In the genomic region with DNA sequence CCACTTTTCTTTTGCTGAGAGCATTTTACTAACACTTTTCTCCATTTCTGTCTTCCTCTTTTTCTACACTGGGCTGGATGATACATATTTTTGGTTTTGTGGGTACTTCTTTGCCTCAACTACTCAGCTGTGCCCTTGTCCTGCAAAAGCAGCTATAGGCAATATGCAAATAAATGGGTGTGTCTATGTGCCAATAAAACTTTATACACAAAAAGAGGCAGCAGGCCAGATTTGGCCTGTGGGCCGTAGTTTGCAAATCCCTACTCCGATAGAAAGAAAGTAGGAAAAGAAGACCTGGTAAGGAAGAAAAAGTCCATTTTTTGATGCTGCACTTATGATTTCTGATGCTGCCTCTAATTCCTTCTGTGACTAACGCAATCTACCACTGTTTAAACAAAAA, we compare ENCODE assay signal across 23 cellular contexts. TPM values are rescaled to one million over a fixed set of nuclear protein-coding genes. Genes with fewer than 3 reads are reported as not detected.
DNase-seq lines count a peak whose midpoint lies in the region; ATAC-seq and TF ChIP-seq lines count a peak whose summit lies in the region.
"Had no signal": no experiment of that assay in that cellular context is flagged by ENCODE, and none has a peak within 500 bp of the region (broad histone marks: within the 10 kb centered on the region; RNA-seq: fewer than 3 reads in every experiment).

No MANE protein-coding gene starts in this region.

- no peak for ATAC-seq in left ventricle myocardium superior
- ATAC-seq in stimulated activated effector memory CD8-positive, alpha-beta T cell treated with anti-CD3 and anti-CD28 coated beads, Interleukin-12 subunit alpha, Interleukin-12 subunit beta, amount 100 ng/mL, for 72 hours, result no peak
- ATAC-seq: stimulated activated naive CD8-positive, alpha-beta T cell treated with anti-CD3 and anti-CD28 coated beads, Interleukin-15, amount 100 ng/mL, for 72 hours had no signal

- H3K9me3 ChIP-seq in right atrium auricular region, result no peaks in the 10 kb centered on the region
- H3K9me3 ChIP-seq: gastroesophageal sphincter had no signal

- peaks cover 2% of the 10 kb centered on the region for H3K9me3 Mint-ChIP-seq in nephron
- no peaks in the 10 kb centered on the region for H3K9me3 Mint-ChIP-seq in stimulated activated effector memory CD8-positive, alpha-beta T cell treated with anti-CD3 and anti-CD28 coated beads, Interleukin-12 subunit alpha, Interleukin-12 subunit beta, amount 100 ng/mL, for 72 hours
- no peaks in the 10 kb centered on the region for H3K9me3 Mint-ChIP-seq in progenitor cell of endocrine pancreas (ENCODE audit: low read depth)
- H3K9me3 Mint-ChIP-seq: activated CD4-positive, alpha-beta memory T cell treated with anti-CD3 and anti-CD28 coated beads for 36 hours; HFFc6; stimulated activated naive CD8-positive, alpha-beta T cell treated with anti-CD3 and anti-CD28 coated beads, Interleukin-15, amount 100 ng/mL, for 72 hours had no signal

- H3K4me3 ChIP-seq in right atrium auricular region, result no peak overlapping the region
- H3K4me3 ChIP-seq in dorsolateral prefrontal cortex, result no peak overlapping the region
- H3K4me3 ChIP-seq: gastroesophageal sphincter, smooth muscle cell had no signal

- H3K4me1 Mint-ChIP-seq in nephron (peaks cover 57% of the 10 kb centered on the region), progenitor cell of endocrine pancreas (ENCODE audit: low read depth) (peaks cover 11% of the 10 kb centered on the region)
- H3K4me1 Mint-ChIP-seq in stimulated activated effector memory CD8-positive, alpha-beta T cell treated with anti-CD3 and anti-CD28 coated beads, Interleukin-12 subunit alpha, Interleukin-12 subunit beta, amount 100 ng/mL, for 72 hours, result peaks cover 11% of the 10 kb centered on the region

- H3K27ac Mint-ChIP-seq in nephron (peak overlapping the region; percentile 9 to 60 (median 36)), progenitor cell of endocrine pancreas (no peak overlapping the region)
- H3K27ac Mint-ChIP-seq in stimulated activated effector memory CD8-positive, alpha-beta T cell treated with anti-CD3 and anti-CD28 coated beads, Interleukin-12 subunit alpha, Interleukin-12 subunit beta, amount 100 ng/mL, for 72 hours, result no peak overlapping the region
- H3K27ac Mint-ChIP-seq: activated CD4-positive, alpha-beta memory T cell treated with anti-CD3 and anti-CD28 coated beads for 36 hours; HFFc6 had no signal

- peak overlapping the region; percentile 50 to 55 for H3K27ac ChIP-seq in right atrium auricular region
- H3K27ac ChIP-seq in dorsolateral prefrontal cortex, result peak overlapping the region in 56 of 59 donors; percentile 5 to 100 (median 97)

- DNase-seq in right atrium auricular region (ENCODE audit: low spot score) (no peak), left ventricle myocardium superior (no peak), dorsolateral prefrontal cortex (no peak), NCI-H524 treated with DMSO at 0.1 percent for 48 hours (lab: John Stamatoyannopoulos, UW) (no peak), progenitor cell of endocrine pancreas (ENCODE audit: low spot score, unreplicated experiment) (no peak), head of caudate nucleus (no peak)
- no peak for DNase-seq in stimulated activated effector memory CD8-positive, alpha-beta T cell treated with anti-CD3 and anti-CD28 coated beads, Interleukin-12 subunit alpha, Interleukin-12 subunit beta, amount 100 ng/mL, for 72 hours (ENCODE audit: low spot score in 2 of 2)
- DNase-seq: activated CD4-positive, alpha-beta memory T cell treated with anti-CD3 and anti-CD28 coated beads for 36 hours; activated CD4-positive, CD25-positive, alpha-beta regulatory T cell; activated naive CD4-positive, alpha-beta T cell treated with Interleukin-2 at 50 U/mL for 16 hours; activated T-cell treated with anti-CD3 and anti-CD28 coated beads for 4 hours; central memory CD4-positive, alpha-beta T cell; effector CD4-positive, alpha-beta T cell; GDM1; NCI-H1048; NCI-H1930; stimulated activated CD4-positive, alpha-beta T cell treated with anti-CD3 and anti-CD28 coated beads, Interleukin-4, amount 100 ng/mL, for 24 hours; stimulated activated naive CD8-positive, alpha-beta T cell treated with anti-CD3 and anti-CD28 coated beads, Interleukin-15, amount 100 ng/mL, for 72 hours; T1000 had no signal

- H3K36me3 Mint-ChIP-seq in nephron (ENCODE audit: low read depth), result peaks cover 4% of the 10 kb centered on the region
- no peaks in the 10 kb centered on the region for H3K36me3 Mint-ChIP-seq in stimulated activated effector memory CD8-positive, alpha-beta T cell treated with anti-CD3 and anti-CD28 coated beads, Interleukin-12 subunit alpha, Interleukin-12 subunit beta, amount 100 ng/mL, for 72 hours
- peaks cover 2% of the 10 kb centered on the region for H3K36me3 Mint-ChIP-seq in progenitor cell of endocrine pancreas (ENCODE audit: insufficient read depth)
- H3K36me3 Mint-ChIP-seq: activated CD4-positive, alpha-beta memory T cell treated with anti-CD3 and anti-CD28 coated beads for 36 hours had no signal

- no peaks in the 10 kb centered on the region for H3K36me3 ChIP-seq in right atrium auricular region
- H3K36me3 ChIP-seq: gastroesophageal sphincter had no signal

- H3K27me3 Mint-ChIP-seq in nephron (ENCODE audit: low read depth), result peaks cover 2% of the 10 kb centered on the region
- peaks cover 35% of the 10 kb centered on the region for H3K27me3 Mint-ChIP-seq in progenitor cell of endocrine pancreas

- H3K27me3 ChIP-seq in right atrium auricular region (no peaks in the 10 kb centered on the region), dorsolateral prefrontal cortex (no peaks in the 10 kb centered on the region)
- H3K27me3 ChIP-seq: gastroesophageal sphincter had no signal

- peaks cover 0 to 32% of the 10 kb centered on the region in 2 donors for H3K4me1 ChIP-seq in right atrium auricular region

- H3K4me3 Mint-ChIP-seq in nephron (no peak overlapping the region), progenitor cell of endocrine pancreas (ENCODE audit: low read depth) (no peak overlapping the region)
- H3K4me3 Mint-ChIP-seq in stimulated activated effector memory CD8-positive, alpha-beta T cell treated with anti-CD3 and anti-CD28 coated beads, Interleukin-12 subunit alpha, Interleukin-12 subunit beta, amount 100 ng/mL, for 72 hours, result no peak overlapping the region
- H3K4me3 Mint-ChIP-seq: activated CD4-positive, alpha-beta memory T cell treated with anti-CD3 and anti-CD28 coated beads for 36 hours; HFFc6; stimulated activated naive CD8-positive, alpha-beta T cell treated with anti-CD3 and anti-CD28 coated beads, Interleukin-15, amount 100 ng/mL, for 72 hours had no signal

- no peak for TF ChIP-seq CTCF in right atrium auricular region (IDR thresholded peaks at IDR 0.05)
- no peak for TF ChIP-seq CTCF in dorsolateral prefrontal cortex (IDR thresholded peaks at IDR 0.05 in 54 of 56, conservative IDR thresholded peaks at IDR 0.05 in 2 of 56; ENCODE audit: low read depth in 1 of 56, partially characterized antibody in 56 of 56)
- TF ChIP-seq CTCF in nephron (IDR thresholded peaks at IDR 0.05; ENCODE audit: unreplicated experiment in 3 of 3), result no peak
- no peak for TF ChIP-seq CTCF in progenitor cell of endocrine pancreas (IDR thresholded peaks at IDR 0.05; ENCODE audit: unreplicated experiment)

- intact Hi-C loops in left ventricle myocardium superior (cut with micrococcal nuclease), result no loop called here
- intact Hi-C loops in dorsolateral prefrontal cortex (cut with DNase I), result loop anchor here (5.0 to 10.0 kb wide), 3 partner anchors 86 to 198 kb away; no protein-coding TSS in a partner anchor
- intact Hi-C loops in head of caudate nucleus (cut with DNase I), result no loop called here

RNA-seq across cellular contexts. Expression of a gene that starts 6.5 kb away (rescaled TPM):
- total RNA-seq in right atrium auricular region, result 1 to 10 TPM; 3.4 to 4.0 TPM
- total RNA-seq in left ventricle myocardium superior, result 8.9 TPM
- total RNA-seq in dorsolateral prefrontal cortex, result 100 to 1,000 TPM in 37 of 120 experiments, 10 to 100 TPM in 83; 22.3 to 262 (median 78.6) TPM
- total RNA-seq in progenitor cell of endocrine pancreas, result 25.3 and 31.5 TPM in 2 replicates

Comparison
In these comparisons a context has a peak if more than half of its experiments do, and no peak if none do; other contexts are left out.
1. H3K27ac Mint-ChIP-seq: peak in nephron (3 of 3); none in stimulated activated effector memory CD8-positive, alpha-beta T cell treated with anti-CD3 and anti-CD28 coated beads, Interleukin-12 subunit alpha, Interleukin-12 subunit beta, amount 100 ng/mL, for 72 hours (single experiment) and progenitor cell of endocrine pancreas (single experiment).
2. intact Hi-C loops: an anchor here in dorsolateral prefrontal cortex (5.0 to 10.0 kb wide); none called in left ventricle myocardium superior and head of caudate nucleus.